ENCODE assay signal across 9 cellular contexts in genomic region chr22:28817919-28818859, GRCh38. TPM values are rescaled to one million over a fixed set of nuclear protein-coding genes. Genes with fewer than 3 reads are reported as not detected.
DNase-seq lines count a peak whose midpoint lies in the region; ATAC-seq and TF ChIP-seq lines count a peak whose summit lies in the region.
"Had no signal": no experiment of that assay in that cellular context is flagged by ENCODE, and none has a peak within 500 bp of the region (broad histone marks: within the 10 kb centered on the region; RNA-seq: fewer than 3 reads in every experiment).

No MANE protein-coding gene starts in this region.

- H3K9me3 Mint-ChIP-seq in activated naive CD8-positive, alpha-beta T cell (ENCODE audit: low read depth): no peaks in the 10 kb centered on the region
- no peaks in the 10 kb centered on the region for H3K9me3 Mint-ChIP-seq in activated naive CD8-positive, alpha-beta T cell treated with anti-CD3 and anti-CD28 coated beads, Interleukin-2, amount 50 U/mL, for 24 hours
- H3K9me3 Mint-ChIP-seq in activated CD4-positive, alpha-beta memory T cell treated with anti-CD3 and anti-CD28 coated beads for 36 hours: no peaks in the 10 kb centered on the region

- TF ChIP-seq POLR2A in right lobe of liver (IDR thresholded peaks at IDR 0.05): no peak

- H3K9me3 ChIP-seq in right lobe of liver: no peaks in the 10 kb centered on the region

- H3K4me3 ChIP-seq in right lobe of liver (peak overlapping the region in 1 of 3 donors; percentile 13), urinary bladder (ENCODE audit: low read depth, low read length) (no peak overlapping the region)

- no peaks in the 10 kb centered on the region for H3K27me3 Mint-ChIP-seq in activated naive CD8-positive, alpha-beta T cell
- no peaks in the 10 kb centered on the region for H3K27me3 Mint-ChIP-seq in activated naive CD8-positive, alpha-beta T cell treated with anti-CD3 and anti-CD28 coated beads, Interleukin-2, amount 50 U/mL, for 24 hours
- no peaks in the 10 kb centered on the region for H3K27me3 Mint-ChIP-seq in activated CD4-positive, alpha-beta memory T cell treated with anti-CD3 and anti-CD28 coated beads for 36 hours

- DNase-seq in activated naive CD8-positive, alpha-beta T cell treated with anti-CD3 and anti-CD28 coated beads, Interleukin-2, amount 50 U/mL, for 24 hours: no peak
- DNase-seq in activated CD4-positive, alpha-beta memory T cell treated with anti-CD3 and anti-CD28 coated beads for 36 hours: no peak
- DNase-seq in right lobe of liver: peak; percentile 59 to 79 (median 73)
- DNase-seq in hypothalamus (lab: John Stamatoyannopoulos, UW): no peak
- DNase-seq in stimulated activated naive CD4-positive, alpha-beta T cell treated with Interleukin-2 at 50 U/mL for 16 hours (lab: John Stamatoyannopoulos, UW): no peak
- no peak for DNase-seq in activated CD4-positive, CD25-positive, alpha-beta regulatory T cell (lab: John Stamatoyannopoulos, UW)
- DNase-seq: activated CD4-positive, CD25-positive, alpha-beta regulatory T cell treated with anti-CD3 and anti-CD28 coated beads, Interleukin-2, amount 50 U/mL, for 72 hours had no signal

- CTCF ChIA-PET in activated CD4-positive, alpha-beta memory T cell treated with anti-CD3 and anti-CD28 coated beads for 36 hours (lab: Charles Lee): interaction anchor here (2.8 kb wide), 1 partner anchor 11 kb away, joined by 21 read pairs; no protein-coding TSS in a partner anchor

- no peak overlapping the region for H3K4me3 Mint-ChIP-seq in activated naive CD8-positive, alpha-beta T cell
- H3K4me3 Mint-ChIP-seq in activated naive CD8-positive, alpha-beta T cell treated with anti-CD3 and anti-CD28 coated beads, Interleukin-2, amount 50 U/mL, for 24 hours: no peak overlapping the region
- H3K4me3 Mint-ChIP-seq in activated CD4-positive, alpha-beta memory T cell treated with anti-CD3 and anti-CD28 coated beads for 36 hours: no peak overlapping the region

- POLR2A ChIA-PET in activated CD4-positive, alpha-beta memory T cell treated with anti-CD3 and anti-CD28 coated beads for 36 hours (lab: Charles Lee): interaction anchor here (1.9 kb wide), 1 partner anchor 18 kb away, joined by 10 read pairs; the partner anchor contains the start of gene XBP1

- 44% methylated on average over 13 of the region's 14 CpGs for WGBS in right lobe of liver (ENCODE audit: insufficient coverage, low coverage, low lambda C conversion rate, missing lambda C conversion rate)
- WGBS in urinary bladder: 88% methylated on average over 14 of the region's 14 CpGs

- no peak for TF ChIP-seq CTCF in right lobe of liver (IDR thresholded peaks at IDR 0.05)

- H3K27ac Mint-ChIP-seq in activated naive CD8-positive, alpha-beta T cell: peak overlapping the region; percentile 41
- H3K27ac Mint-ChIP-seq in activated naive CD8-positive, alpha-beta T cell treated with anti-CD3 and anti-CD28 coated beads, Interleukin-2, amount 50 U/mL, for 24 hours: no peak overlapping the region
- H3K27ac Mint-ChIP-seq in activated CD4-positive, alpha-beta memory T cell treated with anti-CD3 and anti-CD28 coated beads for 36 hours: peak overlapping the region; percentile 51

- intact Hi-C loops in activated CD4-positive, alpha-beta memory T cell treated with anti-CD3 and anti-CD28 coated beads for 36 hours (cut with micrococcal nuclease): no loop called here
- intact Hi-C loops in right lobe of liver (cut with DNase I): no loop called here

- peaks cover 75% of the 10 kb centered on the region for H3K4me1 Mint-ChIP-seq in activated naive CD8-positive, alpha-beta T cell (ENCODE audit: low read depth)
- peaks cover 56% of the 10 kb centered on the region for H3K4me1 Mint-ChIP-seq in activated naive CD8-positive, alpha-beta T cell treated with anti-CD3 and anti-CD28 coated beads, Interleukin-2, amount 50 U/mL, for 24 hours
- H3K4me1 Mint-ChIP-seq in activated CD4-positive, alpha-beta memory T cell treated with anti-CD3 and anti-CD28 coated beads for 36 hours (ENCODE audit: low read depth): peaks cover 65% of the 10 kb centered on the region

- H3K36me3 ChIP-seq in right lobe of liver (no peaks in the 10 kb centered on the region), urinary bladder (ENCODE audit: insufficient read depth) (no peaks in the 10 kb centered on the region)

- no peaks in the 10 kb centered on the region for H3K27me3 ChIP-seq in right lobe of liver

- peaks cover 7% of the 10 kb centered on the region for H3K36me3 Mint-ChIP-seq in activated naive CD8-positive, alpha-beta T cell
- H3K36me3 Mint-ChIP-seq in activated naive CD8-positive, alpha-beta T cell treated with anti-CD3 and anti-CD28 coated beads, Interleukin-2, amount 50 U/mL, for 24 hours (ENCODE audit: low read depth): peaks cover 14% of the 10 kb centered on the region
- peaks cover 29% of the 10 kb centered on the region for H3K36me3 Mint-ChIP-seq in activated CD4-positive, alpha-beta memory T cell treated with anti-CD3 and anti-CD28 coated beads for 36 hours

- H3K27ac ChIP-seq in right lobe of liver (peak overlapping the region; percentile 79 to 92 (median 91)), urinary bladder (ENCODE audit: low read depth) (peak overlapping the region; percentile 48)

- no peak for ATAC-seq in activated naive CD8-positive, alpha-beta T cell treated with anti-CD3 and anti-CD28 coated beads, Interleukin-2, amount 50 U/mL, for 24 hours
- ATAC-seq in right lobe of liver: peak; percentile 39 to 60 (median 46)

- H3K4me1 ChIP-seq in right lobe of liver (peaks cover 0 to 93% (median 40%) of the 10 kb centered on the region in 4 donors), urinary bladder (ENCODE audit: insufficient read depth) (no peaks in the 10 kb centered on the region)

RNA-seq across cellular contexts. Expression of gene XBP1, which starts 17.8 kb away (rescaled TPM):
- total RNA-seq in activated CD4-positive, alpha-beta memory T cell treated with anti-CD3 and anti-CD28 coated beads for 36 hours: 100 to 1,000 TPM; 128 to 132 TPM
- total RNA-seq in right lobe of liver: 100 to 1,000 TPM; 298 to 624 (median 414) TPM
- total RNA-seq in urinary bladder: 168 TPM
- 68.1 TPM for polyA plus RNA-seq in urinary bladder

RNA-seq across cellular contexts. Expression of gene CCDC117, which starts 45.7 kb away (rescaled TPM):
- 10 to 100 TPM; 27.7 to 31.6 TPM for total RNA-seq in activated CD4-positive, alpha-beta memory T cell treated with anti-CD3 and anti-CD28 coated beads for 36 hours
- total RNA-seq in right lobe of liver: 10 to 100 TPM; 15.3 to 24.4 (median 18.0) TPM
- total RNA-seq in urinary bladder: 33.0 TPM
- polyA plus RNA-seq in urinary bladder: 13.5 TPM

Comparison
In these comparisons a context has a peak if more than half of its experiments do, and no peak if none do; other contexts are left out.
1. DNase-seq: peak in right lobe of liver (3 of 3); none in activated naive CD8-positive, alpha-beta T cell treated with anti-CD3 and anti-CD28 coated beads, Interleukin-2, amount 50 U/mL, for 24 hours (single experiment), activated CD4-positive, alpha-beta memory T cell treated with anti-CD3 and anti-CD28 coated beads for 36 hours (single experiment), hypothalamus (0 of 51), stimulated activated naive CD4-positive, alpha-beta T cell treated with Interleukin-2 at 50 U/mL for 16 hours (single experiment) and activated CD4-positive, CD25-positive, alpha-beta regulatory T cell (0 of 4).